ENCODE assay signal across 1 cellular context in the genomic region with DNA sequence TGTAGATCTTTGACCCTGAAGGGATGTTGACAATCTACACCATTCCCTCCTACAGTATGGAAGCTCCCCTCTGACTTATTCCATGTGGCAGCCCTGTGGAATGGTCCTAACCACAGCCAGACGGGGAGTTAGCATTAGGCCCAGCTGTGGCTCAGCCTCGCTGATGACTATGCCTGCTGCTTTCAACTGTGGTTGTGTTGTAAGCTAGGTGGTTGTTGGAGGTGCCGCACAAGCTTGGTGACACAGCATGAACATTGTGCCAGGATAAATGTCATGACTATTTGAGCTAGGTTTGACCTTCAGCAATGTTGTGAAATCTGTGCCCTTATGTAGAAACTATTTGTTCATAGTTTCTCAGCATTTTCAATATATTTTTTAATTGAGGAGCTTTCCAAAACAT.
TF ChIP-seq lines count a peak whose summit lies in the region.

No MANE protein-coding gene starts in this region.

TF ChIP-seq in WTC11, 78 proteins besides CTCF, POLR2A, EP300 and RAD21 (continued from another document):
- TF ChIP-seq, protein P1, sequence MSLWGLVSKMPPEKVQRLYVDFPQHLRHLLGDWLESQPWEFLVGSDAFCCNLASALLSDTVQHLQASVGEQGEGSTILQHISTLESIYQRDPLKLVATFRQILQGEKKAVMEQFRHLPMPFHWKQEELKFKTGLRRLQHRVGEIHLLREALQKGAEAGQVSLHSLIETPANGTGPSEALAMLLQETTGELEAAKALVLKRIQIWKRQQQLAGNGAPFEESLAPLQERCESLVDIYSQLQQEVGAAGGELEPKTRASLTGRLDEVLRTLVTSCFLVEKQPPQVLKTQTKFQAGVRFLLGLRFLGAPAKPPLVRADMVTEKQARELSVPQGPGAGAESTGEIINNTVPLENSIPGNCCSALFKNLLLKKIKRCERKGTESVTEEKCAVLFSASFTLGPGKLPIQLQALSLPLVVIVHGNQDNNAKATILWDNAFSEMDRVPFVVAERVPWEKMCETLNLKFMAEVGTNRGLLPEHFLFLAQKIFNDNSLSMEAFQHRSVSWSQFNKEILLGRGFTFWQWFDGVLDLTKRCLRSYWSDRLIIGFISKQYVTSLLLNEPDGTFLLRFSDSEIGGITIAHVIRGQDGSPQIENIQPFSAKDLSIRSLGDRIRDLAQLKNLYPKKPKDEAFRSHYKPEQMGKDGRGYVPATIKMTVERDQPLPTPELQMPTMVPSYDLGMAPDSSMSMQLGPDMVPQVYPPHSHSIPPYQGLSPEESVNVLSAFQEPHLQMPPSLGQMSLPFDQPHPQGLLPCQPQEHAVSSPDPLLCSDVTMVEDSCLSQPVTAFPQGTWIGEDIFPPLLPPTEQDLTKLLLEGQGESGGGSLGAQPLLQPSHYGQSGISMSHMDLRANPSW (CRISPR knock-in tag; conservative IDR thresholded peaks at IDR 0.05; ENCODE audit: low read depth): no peak
